8 cellular contexts compared by ENCODE assay signal in the genomic region with DNA sequence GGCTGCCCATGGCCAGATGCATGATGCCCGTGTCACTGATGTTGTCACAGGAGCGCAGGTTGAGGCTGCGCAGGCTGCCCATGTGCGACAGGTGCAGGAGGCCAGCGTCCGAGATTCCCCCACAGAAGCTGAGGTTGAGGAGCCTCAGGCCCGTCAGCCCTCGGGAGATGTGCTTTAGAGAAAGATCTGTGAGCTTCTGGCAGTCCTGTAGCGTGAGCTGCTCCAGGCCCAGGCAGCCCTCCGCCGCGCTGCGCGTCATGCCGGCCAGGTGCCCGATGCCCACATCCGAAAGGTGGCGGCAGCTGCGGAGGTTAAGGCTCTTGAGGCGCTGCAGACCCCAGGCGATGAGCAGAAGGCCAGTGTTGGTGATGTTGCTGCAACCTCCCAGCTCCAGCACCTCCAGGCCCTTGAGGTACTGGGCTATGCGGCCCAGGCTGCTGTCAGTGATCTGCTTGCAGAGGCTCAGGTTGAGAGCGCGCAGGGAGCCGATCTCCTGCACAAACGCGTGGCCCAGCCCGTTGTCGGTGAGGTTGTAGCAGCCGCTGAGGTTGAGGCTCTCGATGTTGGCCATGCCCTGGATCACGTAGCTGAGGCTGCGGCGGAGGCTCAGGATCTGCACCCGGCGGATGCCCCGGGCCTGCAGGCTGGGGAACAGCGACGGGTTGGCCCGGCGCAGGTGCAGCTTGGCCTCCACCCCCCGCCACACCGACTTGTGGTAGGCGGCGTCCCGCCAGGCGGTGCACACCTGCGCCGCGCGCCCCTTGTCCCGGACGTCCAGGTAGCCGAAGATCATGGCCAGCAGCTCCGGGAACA. TPM values are rescaled to one million over a fixed set of nuclear protein-coding genes. Genes with fewer than 3 reads are reported as not detected.
A peak's percentile ranks its signal among the peaks of the same experiment; 100 is the strongest.
DNase-seq lines count a peak whose midpoint lies in the region; ATAC-seq, FAIRE-seq and TF ChIP-seq lines count a peak whose summit lies in the region.

No MANE protein-coding gene starts in this region.

- no peak for FAIRE-seq in H54 (lab: Jason Lieb, UNC)

- H3K4me3 ChIP-seq in HL-60 (replicated peaks; ENCODE audit: insufficient read depth, low read length): peak overlapping the region; percentile 91
- H3K4me3 ChIP-seq in body of pancreas: peak overlapping the region; percentile 47

- peak; percentile 35 for ATAC-seq in CD4-positive, alpha-beta T cell (ENCODE audit: poor library complexity)
- ATAC-seq in body of pancreas: peak; percentile 30

- no peaks in the 10 kb centered on the region for H3K36me3 ChIP-seq in body of pancreas (replicated peaks in 1 of 2; ENCODE audit: insufficient read depth in 1 of 2, low read depth in 2 of 2)

- H3K27me3 ChIP-seq in CD4-positive, alpha-beta T cell (ENCODE audit: control insufficient read depth, insufficient read depth, low read length): no peaks in the 10 kb centered on the region
- H3K27me3 ChIP-seq in HL-60 (ENCODE audit: insufficient read depth, poor library complexity, severe bottlenecking) (no peaks in the 10 kb centered on the region), body of pancreas (no peaks in the 10 kb centered on the region)

- intact Hi-C loops in CD4-positive, alpha-beta T cell (cut with DNase I, micrococcal nuclease): loop anchor here (5.0 to 10.0 kb wide), 4 partner anchors 601 to 1201 kb away; partner anchors contain the start of genes RAD52 (in 2 of the 2), ERC1 (in 1 of the 2) and WNK1 (in 1 of the 2)
- intact Hi-C loops in body of pancreas (cut with DNase I): no loop called here

- H3K27ac ChIP-seq in CD4-positive, alpha-beta T cell (ENCODE audit: low read depth, low read length): peak overlapping the region; percentile 54
- H3K27ac ChIP-seq in HL-60 (replicated peaks) (peak overlapping the region; percentile 67), body of pancreas (peak overlapping the region; percentile 65 to 96 (median 89))

- POLR2A ChIA-PET in CD4-positive, alpha-beta T cell (lab: Charles Lee): interaction anchor here (0.5 to 4.1 kb wide), 16 partner anchors 9 to 1024 kb away, joined by 3 to 65 read pairs (median 4); partner anchors contain the start of genes DCP1B, RAD52 and WNK1

- CTCF ChIA-PET in CD4-positive, alpha-beta T cell (lab: Charles Lee): interaction anchor here (1.0 to 2.7 kb wide), 5 partner anchors 8 to 644 kb away, joined by 3 to 17 read pairs (median 7); partner anchors contain the start of gene RAD52

- DNase-seq in CD4-positive, alpha-beta T cell: peak in 9 of 10 experiments; percentile 37 to 69 (median 52)
- DNase-seq in GM20000 (ENCODE audit: low spot score): peak; percentile 51
- peak in 1 of 2 experiments; percentile 49 for DNase-seq in HL-60 (ENCODE audit: low read depth in 1 of 2, low spot score in 1 of 2)
- DNase-seq in T-helper 2 cell: peak in 4 of 5 experiments; percentile 25 to 79 (median 50)
- DNase-seq in body of pancreas: peak; percentile 59 to 81 (median 68)
- peak; percentile 46 for DNase-seq in iris pigment epithelial cell (ENCODE audit: low read depth)
- peak; percentile 47 for DNase-seq in stimulated activated CD4-positive, alpha-beta T cell treated with anti-CD3 and anti-CD28 coated beads, Interleukin-12 subunit alpha, Interleukin-12 subunit beta, amount 100 ng/mL, for 4 hours
- no peak for DNase-seq in H54 (ENCODE audit: insufficient read length, low spot score)

- TF ChIP-seq POLR2A in body of pancreas (IDR thresholded peaks at IDR 0.05): peak; percentile 20 to 52 (median 33)
- no peak for TF ChIP-seq POLR2A in H54 (IDR thresholded peaks at IDR 0.05; ENCODE audit: low read depth, low read length)

- peaks cover 65% of the 10 kb centered on the region for H3K4me1 Mint-ChIP-seq in CD4-positive, alpha-beta T cell (ENCODE audit: low read depth)

- peak overlapping the region; percentile 91 for H3K4me3 Mint-ChIP-seq in CD4-positive, alpha-beta T cell

- H3K36me3 Mint-ChIP-seq in CD4-positive, alpha-beta T cell (ENCODE audit: low read depth): peaks cover 48% of the 10 kb centered on the region

- no peaks in the 10 kb centered on the region for H3K9me3 Mint-ChIP-seq in CD4-positive, alpha-beta T cell

- H3K9me3 ChIP-seq in CD4-positive, alpha-beta T cell (ENCODE audit: control insufficient read depth, low read length): no peaks in the 10 kb centered on the region
- H3K9me3 ChIP-seq in body of pancreas: no peaks in the 10 kb centered on the region

- TF ChIP-seq CTCF in CD4-positive, alpha-beta T cell (IDR thresholded peaks at IDR 0.05): no peak
- TF ChIP-seq CTCF in GM20000 (IDR thresholded peaks at IDR 0.05; ENCODE audit: extremely low read depth, missing control alignments) (no peak), HL-60 (IDR thresholded peaks at IDR 0.05; ENCODE audit: insufficient read depth, low read length) (no peak), body of pancreas (IDR thresholded peaks at IDR 0.05) (no peak)

- 4% methylated on average over 53 of the region's 55 CpGs; no CpG with 5 or more reads in 1 of the 2 donors for WGBS in body of pancreas, 2 donors

- H3K27ac Mint-ChIP-seq in CD4-positive, alpha-beta T cell: peak overlapping the region; percentile 91

- peaks cover 53% of the 10 kb centered on the region for H3K4me1 ChIP-seq in body of pancreas

- H3K27me3 Mint-ChIP-seq in CD4-positive, alpha-beta T cell: no peaks in the 10 kb centered on the region

RNA-seq across cellular contexts. Expression of gene FBXL14, which starts 0.9 kb away (rescaled TPM):
- 10 to 100 TPM; 32.3 to 33.6 TPM for total RNA-seq in CD4-positive, alpha-beta T cell
- 1 to 10 TPM; 4.6 to 9.9 TPM for total RNA-seq in body of pancreas

RNA-seq across cellular contexts. Expression of gene WNT5B, which starts 35.6 kb away (rescaled TPM):
- total RNA-seq in CD4-positive, alpha-beta T cell: not detected
- total RNA-seq in body of pancreas: not detected
